In the genomic region with DNA sequence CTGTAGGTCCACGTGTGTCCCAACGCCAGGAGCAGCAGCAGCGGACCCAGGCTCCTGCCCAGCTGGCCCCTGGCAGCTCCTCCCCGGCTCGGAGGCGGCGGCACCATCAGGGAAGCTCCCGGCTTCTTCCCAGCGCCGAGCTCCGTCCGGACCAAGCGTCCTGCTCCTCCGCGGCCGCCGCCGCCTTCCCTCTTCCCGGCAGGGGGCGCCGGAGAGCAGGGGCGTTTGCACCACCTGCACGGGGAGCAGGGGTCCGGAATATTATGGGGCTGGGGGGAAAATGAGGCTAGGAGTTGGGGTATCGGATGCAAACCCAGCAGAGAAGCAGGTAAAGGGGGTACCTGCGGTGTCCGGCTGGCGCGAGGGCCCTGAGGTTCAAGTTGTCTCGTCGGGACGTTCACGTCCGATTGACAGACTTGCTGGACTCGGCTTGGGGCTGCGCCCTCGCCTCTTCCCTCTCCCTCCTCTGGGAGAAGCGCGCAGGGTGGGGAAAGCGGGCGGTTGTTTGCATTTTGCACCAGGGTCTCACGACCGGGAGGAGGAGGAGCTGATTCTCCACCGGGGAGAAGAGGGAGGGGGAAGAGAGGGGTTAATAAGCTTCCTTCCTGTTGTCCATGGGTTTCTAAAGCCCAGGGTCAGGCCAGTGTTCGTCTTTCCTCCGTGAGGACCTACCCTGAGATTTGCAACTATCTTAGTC, we compare ENCODE assay signal across 8 cellular contexts. TPM values are rescaled to one million over a fixed set of nuclear protein-coding genes. Genes with fewer than 3 reads are reported as not detected.
DNase-seq lines count a peak whose midpoint lies in the region; ATAC-seq and TF ChIP-seq lines count a peak whose summit lies in the region.

A gene (minus strand): TSS at position 188 of the 697 bp plus-strand sequence.

- DNase-seq in DMS53 (lab: John Stamatoyannopoulos, UW) (peak; percentile 91), NCI-H2081 (lab: John Stamatoyannopoulos, UW) (peak; percentile 43 to 57), left ventricle myocardium inferior (peak; percentile 60), retinal pigment epithelial cell (ENCODE audit: low read depth) (no peak), NCI-H1694 treated with DMSO at 0.1 percent for 48 hours (lab: John Stamatoyannopoulos, UW) (no peak)
- peak; percentile 52 for DNase-seq in activated naive CD8-positive, alpha-beta T cell treated with anti-CD3 and anti-CD28 coated beads for 36 hours
- DNase-seq in central memory CD4-positive, alpha-beta T cell: no peak

- H3K4me1 Mint-ChIP-seq in activated naive CD8-positive, alpha-beta T cell treated with anti-CD3 and anti-CD28 coated beads for 36 hours: peaks cover 8% of the 10 kb centered on the region

- peaks cover 26% of the 10 kb centered on the region for H3K4me1 ChIP-seq in left ventricle myocardium inferior

- peaks cover 57% of the 10 kb centered on the region for H3K27me3 ChIP-seq in left ventricle myocardium inferior (ENCODE audit: low read depth)

- peak within 1 kb of the TSS; percentile 50 for H3K4me3 Mint-ChIP-seq in activated naive CD8-positive, alpha-beta T cell treated with anti-CD3 and anti-CD28 coated beads for 36 hours

- TF ChIP-seq CTCF in left ventricle myocardium inferior (IDR thresholded peaks at IDR 0.05; ENCODE audit: borderline replicate concordance) (peak; percentile 83), retinal pigment epithelial cell (conservative IDR thresholded peaks at IDR 0.05; ENCODE audit: low read depth, low read length) (peak; percentile 96)

- peak; percentile 76 for ATAC-seq in GM21529 (IDR thresholded peaks at IDR 0.05; ENCODE audit: unreplicated experiment)

- no peak within 1 kb of the TSS for H3K27ac ChIP-seq in left ventricle myocardium inferior (replicated peaks)

- H3K9me3 Mint-ChIP-seq in activated naive CD8-positive, alpha-beta T cell treated with anti-CD3 and anti-CD28 coated beads for 36 hours: no peaks in the 10 kb centered on the region

- no peaks in the 10 kb centered on the region for H3K36me3 ChIP-seq in left ventricle myocardium inferior

- H3K27ac Mint-ChIP-seq in activated naive CD8-positive, alpha-beta T cell treated with anti-CD3 and anti-CD28 coated beads for 36 hours: no peak within 1 kb of the TSS

- peak within 1 kb of the TSS; percentile 73 for H3K4me3 ChIP-seq in left ventricle myocardium inferior
- peak within 1 kb of the TSS; percentile 59 for H3K4me3 ChIP-seq in retinal pigment epithelial cell (ENCODE audit: low read length)

- intact Hi-C loops in left ventricle myocardium inferior (cut with micrococcal nuclease): loop anchor here (10.0 kb wide), 1 partner anchor 243 kb away; no protein-coding TSS in a partner anchor

- H3K27me3 Mint-ChIP-seq in activated naive CD8-positive, alpha-beta T cell treated with anti-CD3 and anti-CD28 coated beads for 36 hours: peaks cover 65% of the 10 kb centered on the region

- no peaks in the 10 kb centered on the region for H3K36me3 Mint-ChIP-seq in activated naive CD8-positive, alpha-beta T cell treated with anti-CD3 and anti-CD28 coated beads for 36 hours

- H3K9me3 ChIP-seq in left ventricle myocardium inferior (replicated peaks): no peaks in the 10 kb centered on the region

RNA-seq across cellular contexts. Expression of the gene that starts here (rescaled TPM):
- not detected for total RNA-seq in activated naive CD8-positive, alpha-beta T cell treated with anti-CD3 and anti-CD28 coated beads for 36 hours
- total RNA-seq in left ventricle myocardium inferior: 3.2 TPM

Comparison
In these comparisons a context has a peak if more than half of its experiments do, and no peak if none do; other contexts are left out.
1. Peak in DNase-seq in activated naive CD8-positive, alpha-beta T cell treated with anti-CD3 and anti-CD28 coated beads for 36 hours; RNA of the gene not detected or under 1 TPM.
2. DNase-seq: peak in DMS53 (single experiment), NCI-H2081 (2 of 2) and left ventricle myocardium inferior (single experiment); none in retinal pigment epithelial cell (single experiment), NCI-H1694 treated with DMSO at 0.1 percent for 48 hours (single experiment) and central memory CD4-positive, alpha-beta T cell (single experiment).